ENCODE assay signal across 29 cellular contexts in the genomic region with DNA sequence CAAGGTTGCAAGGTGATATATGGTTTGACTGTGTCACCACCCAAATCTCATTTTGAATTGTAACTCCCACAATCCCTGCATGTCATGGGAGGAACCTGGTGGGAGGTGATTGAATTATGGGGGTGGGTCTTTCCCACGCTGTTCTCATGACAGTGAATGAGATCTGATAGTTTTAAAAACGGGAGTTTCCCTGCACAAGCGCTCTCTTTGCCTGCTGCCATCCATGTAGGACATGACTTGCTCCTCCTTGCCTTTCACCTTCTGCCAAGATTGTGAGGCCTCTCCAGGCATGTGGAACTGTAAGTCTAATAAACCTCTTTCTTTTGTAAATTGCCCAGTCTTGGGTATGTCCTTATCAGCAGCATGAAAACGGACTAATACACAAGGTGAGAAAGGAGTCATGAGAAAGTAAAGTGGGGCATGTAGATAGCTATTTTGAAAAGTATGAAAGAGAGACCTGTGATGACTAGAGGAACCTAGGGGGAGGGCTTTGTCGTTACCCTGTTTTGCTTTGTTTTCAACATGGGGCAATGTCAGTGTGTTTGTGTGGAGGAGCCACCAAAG.
"Had no signal": no experiment of that assay in that cellular context is flagged by ENCODE, and none has a peak within 500 bp of the region (broad histone marks: within the 10 kb centered on the region; RNA-seq: fewer than 3 reads in every experiment).

No MANE protein-coding gene starts in this region.

- H3K4me2 ChIP-seq: neural progenitor cell had no signal

- H3K9me3 ChIP-seq: esophagus squamous epithelium, heart right ventricle, lower lobe of right lung, mucosa of descending colon, psoas muscle, spleen, thyroid gland had no signal

- H3K9me3 Mint-ChIP-seq: dendritic cell treated with granulocyte-macrophage colony-stimulating factor and Interleukin-4, amounts not matched to agents 40 ng/mL and 50 ng/mL, for 4 days; natural killer cell treated with Interleukin-12 subunit alpha and Interleukin-12 subunit beta and Interleukin-15 and Interleukin-18, amount 100 ng/mL, for 72 hours; neural progenitor cell; stimulated activated naive CD8-positive, alpha-beta T cell treated with anti-CD3 and anti-CD28 coated beads, Interleukin-15, Interleukin-2, amounts not matched to agents 100 ng/mL and 50 ng/mL, for 24 hours had no signal

- H3K27me3 Mint-ChIP-seq: dendritic cell treated with granulocyte-macrophage colony-stimulating factor and Interleukin-4, amounts not matched to agents 40 ng/mL and 50 ng/mL, for 4 days; naive B cell; natural killer cell treated with Interleukin-12 subunit alpha and Interleukin-12 subunit beta and Interleukin-15 and Interleukin-18, amount 100 ng/mL, for 72 hours; stimulated activated naive B cell treated with anti-CD40 and anti-IgM and Interleukin-4, amounts not matched to agents 10 μg/mL and 1 μg/mL and 100 μg/mL, for 72 hours; stimulated activated naive CD8-positive, alpha-beta T cell treated with anti-CD3 and anti-CD28 coated beads, Interleukin-15, Interleukin-2, amounts not matched to agents 100 ng/mL and 50 ng/mL, for 24 hours had no signal

- FAIRE-seq: endometrium had no signal

- H3K9ac ChIP-seq: neural progenitor cell had no signal

- H3K4me3 ChIP-seq: esophagus squamous epithelium, heart right ventricle, lower lobe of right lung, mucosa of descending colon, neural progenitor cell, psoas muscle, skin epidermis, spleen, thyroid gland had no signal

- H3K27ac ChIP-seq: esophagus squamous epithelium, heart right ventricle, lower lobe of right lung, neural progenitor cell, skin epidermis, spleen, thyroid gland had no signal

- H3K4me3 Mint-ChIP-seq: dendritic cell treated with granulocyte-macrophage colony-stimulating factor and Interleukin-4, amounts not matched to agents 40 ng/mL and 50 ng/mL, for 4 days; mesothelial cell of epicardium; natural killer cell treated with Interleukin-12 subunit alpha and Interleukin-12 subunit beta and Interleukin-15 and Interleukin-18, amount 100 ng/mL, for 72 hours; neural progenitor cell; stimulated activated naive B cell treated with anti-CD40 and anti-IgM and Interleukin-4, amounts not matched to agents 10 μg/mL and 1 μg/mL and 100 μg/mL, for 72 hours; stimulated activated naive CD8-positive, alpha-beta T cell treated with anti-CD3 and anti-CD28 coated beads, Interleukin-15, Interleukin-2, amounts not matched to agents 100 ng/mL and 50 ng/mL, for 24 hours had no signal

- H3K27ac Mint-ChIP-seq: dendritic cell treated with granulocyte-macrophage colony-stimulating factor and Interleukin-4, amounts not matched to agents 40 ng/mL and 50 ng/mL, for 4 days; mesothelial cell of epicardium; natural killer cell treated with Interleukin-12 subunit alpha and Interleukin-12 subunit beta and Interleukin-15 and Interleukin-18, amount 100 ng/mL, for 72 hours; neural progenitor cell; stimulated activated naive B cell treated with anti-CD40 and anti-IgM and Interleukin-4, amounts not matched to agents 10 μg/mL and 1 μg/mL and 100 μg/mL, for 72 hours; stimulated activated naive CD8-positive, alpha-beta T cell treated with anti-CD3 and anti-CD28 coated beads, Interleukin-15, Interleukin-2, amounts not matched to agents 100 ng/mL and 50 ng/mL, for 24 hours had no signal

- H3K36me3 ChIP-seq: neural progenitor cell, thyroid gland had no signal

- ATAC-seq: heart right ventricle; left colon; left ventricle myocardium superior; lower lobe of right lung; mucosa of descending colon; natural killer cell treated with Interleukin-12 subunit alpha and Interleukin-12 subunit beta and Interleukin-15 and Interleukin-18, amount 100 ng/mL, for 72 hours; psoas muscle; right cardiac atrium; stimulated activated naive B cell treated with anti-CD40 and anti-IgM and Interleukin-4, amounts not matched to agents 10 μg/mL and 1 μg/mL and 100 μg/mL, for 72 hours had no signal

- H2AFZ ChIP-seq: neural progenitor cell had no signal

- DNase-seq: cerebellar nuclear complex; effector memory CD4-positive, alpha-beta T cell; erythroblast; esophagus squamous epithelium; foreskin melanocyte; glutamatergic neuron; heart right ventricle; hippocampal formation; islet precursor cell; kidney glomerular epithelial cell; left colon; left ventricle myocardium superior; lower lobe of right lung; mucosa of descending colon; naive B cell; psoas muscle; right cardiac atrium; spleen; stimulated activated CD4-positive, alpha-beta T cell treated with anti-CD3 and anti-CD28 coated beads, Interleukin-4, amount 100 ng/mL, for 4 hours; stimulated activated naive B cell treated with anti-CD40 and anti-IgM and Interleukin-4, amounts not matched to agents 10 μg/mL and 1 μg/mL and 100 μg/mL, for 72 hours; thyroid gland; trophoblast cell had no signal

- H3K27me3 ChIP-seq: esophagus squamous epithelium, heart right ventricle, neural progenitor cell, spleen, thyroid gland had no signal
